In genomic region chr1:12594966-12595838, GRCh38 we compare ENCODE assay signal across 8 cellular contexts. TPM values are rescaled to one million over a fixed set of nuclear protein-coding genes. Genes with fewer than 3 reads are reported as not detected.
DNase-seq lines count a peak whose midpoint lies in the region; ATAC-seq and TF ChIP-seq lines count a peak whose summit lies in the region.

No MANE protein-coding gene starts in this region.

- H3K4me1 ChIP-seq in BE2C (no peaks in the 10 kb centered on the region), HUES64 (ENCODE audit: insufficient read depth, low read length) (peaks cover 14% of the 10 kb centered on the region)

- TF ChIP-seq CTCF in BE2C (IDR thresholded peaks at IDR 0.05; ENCODE audit: low read depth, low read length) (no peak), osteocyte (IDR thresholded peaks at IDR 0.05) (no peak)

- WGBS in HUES64 = 2% methylated on average over 48 of the region's 48 CpGs

- DNase-seq in BE2C = peak; percentile 25
- DNase-seq in activated naive CD8-positive, alpha-beta T cell treated with anti-CD3 and anti-CD28 coated beads for 36 hours = peak; percentile 57
- peak; percentile 80 for DNase-seq in left cardiac atrium
- no peak for DNase-seq in osteocyte (ENCODE audit: extremely low spot score, unreplicated experiment)
- no peak for DNase-seq in GM19240 (ENCODE audit: insufficient read length, low spot score)
- no peak for DNase-seq in SKM-1 treated with dmso at 0.1 percent for 144 hours (lab: John Stamatoyannopoulos, UW; ENCODE audit: unreplicated experiment)

- peaks cover 52% of the 10 kb centered on the region for H3K4me1 Mint-ChIP-seq in activated naive CD8-positive, alpha-beta T cell treated with anti-CD3 and anti-CD28 coated beads for 36 hours
- H3K4me1 Mint-ChIP-seq in osteocyte (ENCODE audit: unreplicated experiment) = peaks cover 40% of the 10 kb centered on the region

- intact Hi-C loops in left cardiac atrium (cut with DNase I) = loop anchor here in 1 of 2 donors (5.0 kb wide), 1 partner anchor 133 kb away; no protein-coding TSS in a partner anchor

- H3K9me3 ChIP-seq in BE2C (no peaks in the 10 kb centered on the region), HUES64 (ENCODE audit: insufficient read depth, low read depth, low read length) (no peaks in the 10 kb centered on the region)

- H3K27me3 Mint-ChIP-seq in activated naive CD8-positive, alpha-beta T cell treated with anti-CD3 and anti-CD28 coated beads for 36 hours = no peaks in the 10 kb centered on the region
- no peaks in the 10 kb centered on the region for H3K27me3 Mint-ChIP-seq in osteocyte (ENCODE audit: unreplicated experiment)

- peak overlapping the region; percentile 69 for H3K4me3 Mint-ChIP-seq in activated naive CD8-positive, alpha-beta T cell treated with anti-CD3 and anti-CD28 coated beads for 36 hours
- H3K4me3 Mint-ChIP-seq in osteocyte (ENCODE audit: unreplicated experiment) = peak overlapping the region; percentile 46

- H3K36me3 Mint-ChIP-seq in activated naive CD8-positive, alpha-beta T cell treated with anti-CD3 and anti-CD28 coated beads for 36 hours = peaks cover 44% of the 10 kb centered on the region
- peaks cover 3% of the 10 kb centered on the region for H3K36me3 Mint-ChIP-seq in osteocyte (ENCODE audit: unreplicated experiment)

- H3K9me3 Mint-ChIP-seq in activated naive CD8-positive, alpha-beta T cell treated with anti-CD3 and anti-CD28 coated beads for 36 hours = no peaks in the 10 kb centered on the region
- H3K9me3 Mint-ChIP-seq in osteocyte (ENCODE audit: unreplicated experiment) = no peaks in the 10 kb centered on the region

- H3K9ac ChIP-seq in HUES64 (ENCODE audit: low read depth, low read length) = peak overlapping the region; percentile 66; the same call in 1 of the 2 replicates

- peak overlapping the region; percentile 72 for H3K27ac Mint-ChIP-seq in activated naive CD8-positive, alpha-beta T cell treated with anti-CD3 and anti-CD28 coated beads for 36 hours
- peak overlapping the region; percentile 78 for H3K27ac Mint-ChIP-seq in osteocyte (ENCODE audit: unreplicated experiment)

- H3K27ac ChIP-seq in HUES64 (ENCODE audit: low read depth, low read length) = peak overlapping the region; percentile 81; the same call in 1 of the 2 replicates

- ATAC-seq in left cardiac atrium = peak; percentile 46 to 53
- no peak for ATAC-seq in HG03565 (IDR thresholded peaks at IDR 0.05; ENCODE audit: unreplicated experiment)

- peak overlapping the region; percentile 44 for H3K4me3 ChIP-seq in BE2C (ENCODE audit: low read depth, low read length)
- peak overlapping the region; percentile 63 for H3K4me3 ChIP-seq in HUES64 (ENCODE audit: low read length)

- no peaks in the 10 kb centered on the region for H3K36me3 ChIP-seq in BE2C
- no peaks in the 10 kb centered on the region; the same call in 1 of the 2 replicates for H3K36me3 ChIP-seq in HUES64 (ENCODE audit: insufficient read depth, low read length)

- H3K27me3 ChIP-seq in BE2C = no peaks in the 10 kb centered on the region
- peaks cover 17% of the 10 kb centered on the region for H3K27me3 ChIP-seq in HUES64 (ENCODE audit: insufficient read depth, low read length)

RNA-seq across cellular contexts. Expression of gene DHRS3, which starts 22.8 kb away (rescaled TPM):
- 0.36 TPM for polyA plus RNA-seq in BE2C (2012; ENCODE audit: insufficient read depth, insufficient read length, low read depth)
- polyA plus RNA-seq in HUES64 (2013, experiment 1 of 2) = 10.6 TPM
- polyA plus RNA-seq in HUES64 (2013, experiment 2 of 2) = 7.3 TPM
- total RNA-seq in activated naive CD8-positive, alpha-beta T cell treated with anti-CD3 and anti-CD28 coated beads for 36 hours = 100 to 1,000 TPM; 163 to 167 TPM
- total RNA-seq in left cardiac atrium (100 to 1,000 TPM in 1 of 2 donors, 10 to 100 TPM in 1; 74.3 to 106 TPM), osteocyte (52.5 and 55.3 TPM in 2 replicates)

RNA-seq across cellular contexts. Expression of gene AADACL4, which starts 48.7 kb away (rescaled TPM):
- not detected for polyA plus RNA-seq in BE2C (2012; ENCODE audit: insufficient read depth, insufficient read length, low read depth)
- not detected for polyA plus RNA-seq in HUES64 (2013, experiment 1 of 2)
- not detected for polyA plus RNA-seq in HUES64 (2013, experiment 2 of 2)
- not detected for total RNA-seq in activated naive CD8-positive, alpha-beta T cell treated with anti-CD3 and anti-CD28 coated beads for 36 hours
- total RNA-seq in left cardiac atrium (not detected), osteocyte (not detected in 2 replicates)

Comparison
In these comparisons a context has a peak if more than half of its experiments do, and no peak if none do; other contexts are left out.
1. DNase-seq: peak in BE2C (single experiment), activated naive CD8-positive, alpha-beta T cell treated with anti-CD3 and anti-CD28 coated beads for 36 hours (single experiment) and left cardiac atrium (single experiment); none in osteocyte (single experiment), GM19240 (single experiment) and SKM-1 treated with dmso at 0.1 percent for 144 hours (single experiment).